ENCODE assay signal across 8 cellular contexts in genomic region chr9:120892177-120892747, GRCh38. TPM values are rescaled to one million over a fixed set of nuclear protein-coding genes. Genes with fewer than 3 reads are reported as not detected.
DNase-seq lines count a peak whose midpoint lies in the region; ATAC-seq, FAIRE-seq and TF ChIP-seq lines count a peak whose summit lies in the region.

No MANE protein-coding gene starts in this region.

- intact Hi-C loops in CD8-positive, alpha-beta T cell (cut with DNase I, micrococcal nuclease), result loop anchor here (1.0 to 5.0 kb wide), 5 partner anchors 11 to 44 kb away; partner anchors contain the start of genes PHF19 (in 1 of the 2) and TRAF1 (in 1 of the 2)
- intact Hi-C loops in colonic mucosa (cut with DNase I) (no loop called here), PC-9 (cut with micrococcal nuclease; ENCODE audit: unreplicated experiment) (no loop called here), kidney (cut with DNase I) (no loop called here)

- peak; percentile 37 for ATAC-seq in CD8-positive, alpha-beta T cell
- ATAC-seq in GM19397 (IDR thresholded peaks at IDR 0.05; ENCODE audit: unreplicated experiment) (peak; percentile 34), HG03378 (IDR thresholded peaks at IDR 0.05; ENCODE audit: unreplicated experiment) (peak; percentile 41)

- H3K4me3 ChIP-seq in CD8-positive, alpha-beta T cell (ENCODE audit: low read depth, low read length), result no peak overlapping the region
- H3K4me3 ChIP-seq in colonic mucosa, result no peak overlapping the region
- no peak overlapping the region for H3K4me3 ChIP-seq in PC-9
- H3K4me3 ChIP-seq in kidney (ENCODE audit: low read length in 2 of 2), result no peak overlapping the region

- POLR2A ChIA-PET in CD8-positive, alpha-beta T cell (lab: Charles Lee), result interaction anchor here (1.0 to 38.7 kb wide), 7 partner anchors 8 to 50 kb away, joined by 3 to 1009 read pairs (median 5); partner anchors contain the start of genes PHF19, PSMD5 and TRAF1
- POLR2A ChIA-PET in GM10248 (lab: Yijun Ruan, JAX) (interaction anchor here (0.6 to 1.2 kb wide), 4 partner anchors 10 to 181 kb away, joined by 3 read pairs; no protein-coding TSS in a partner anchor), PC-9 (lab: Charles Lee; ENCODE audit: unreplicated experiment) (no interaction called here)

- H3K27ac Mint-ChIP-seq in CD8-positive, alpha-beta T cell, result peak overlapping the region; percentile 99

- no peaks in the 10 kb centered on the region for H3K27me3 Mint-ChIP-seq in CD8-positive, alpha-beta T cell (ENCODE audit: low read depth)

- H2AFZ ChIP-seq in PC-9, result no peak overlapping the region

- H3K4me2 ChIP-seq in PC-9, result no peak overlapping the region

- H3K36me3 ChIP-seq in CD8-positive, alpha-beta T cell (ENCODE audit: insufficient read depth, low read length), result no peaks in the 10 kb centered on the region
- H3K36me3 ChIP-seq in colonic mucosa (no peaks in the 10 kb centered on the region), PC-9 (ENCODE audit: low read depth) (no peaks in the 10 kb centered on the region), kidney (ENCODE audit: control insufficient read depth in 1 of 2, insufficient read depth in 2 of 2, low read length in 2 of 2) (no peaks in the 10 kb centered on the region)

- no TSS peak for BruUV-seq in PC-9 (replicated peaks; lab: Mats Ljungman, UMichigan)

- H3K9me2 ChIP-seq in PC-9 (ENCODE audit: insufficient read depth), result no peaks in the 10 kb centered on the region

- peaks cover 67% of the 10 kb centered on the region for H3K4me1 Mint-ChIP-seq in CD8-positive, alpha-beta T cell (ENCODE audit: low read depth)

- H3K79me2 ChIP-seq in PC-9 (ENCODE audit: low read depth), result no peaks in the 10 kb centered on the region

- no peaks in the 10 kb centered on the region for H3K9me3 ChIP-seq in CD8-positive, alpha-beta T cell (ENCODE audit: low read length)
- H3K9me3 ChIP-seq in colonic mucosa (no peaks in the 10 kb centered on the region), PC-9 (ENCODE audit: insufficient read depth, low read depth) (no peaks in the 10 kb centered on the region), kidney (ENCODE audit: control insufficient read depth in 1 of 2, low read length in 2 of 2) (no peaks in the 10 kb centered on the region)

- DNase-seq in CD8-positive, alpha-beta T cell, result peak in 2 of 7 experiments; percentile 49 to 68
- DNase-seq in colonic mucosa (no peak), GM10248 (ENCODE audit: extremely low spot score) (no peak), PC-9 (no peak), kidney (no peak), pons (ENCODE audit: low spot score) (no peak)

- FAIRE-seq in kidney (lab: Jason Lieb, UNC), result no peak

- peaks cover 76% of the 10 kb centered on the region for H3K4me1 ChIP-seq in CD8-positive, alpha-beta T cell (ENCODE audit: insufficient read depth, low read length)
- H3K4me1 ChIP-seq in colonic mucosa, result peaks cover 4% of the 10 kb centered on the region
- H3K4me1 ChIP-seq in PC-9 (replicated peaks; ENCODE audit: insufficient read depth), result peaks cover 10% of the 10 kb centered on the region
- H3K4me1 ChIP-seq in kidney (ENCODE audit: control insufficient read depth in 1 of 2, insufficient read depth in 1 of 2, low read depth in 1 of 2, low read length in 2 of 2), result no peaks in the 10 kb centered on the region

- TF ChIP-seq CTCF in CD8-positive, alpha-beta T cell (IDR thresholded peaks at IDR 0.05), result no peak
- TF ChIP-seq CTCF in colonic mucosa (IDR thresholded peaks at IDR 0.05), result no peak
- TF ChIP-seq CTCF in GM10248 (IDR thresholded peaks at IDR 0.05; ENCODE audit: control extremely low read depth, extremely low read depth, low read depth, missing control alignments), result no peak
- no peak for TF ChIP-seq CTCF in PC-9 (conservative IDR thresholded peaks at IDR 0.05)
- TF ChIP-seq CTCF in kidney (IDR thresholded peaks at IDR 0.05; ENCODE audit: borderline replicate concordance, extremely low read depth, insufficient read depth), result no peak

- no peaks in the 10 kb centered on the region for H3K27me3 ChIP-seq in CD8-positive, alpha-beta T cell (ENCODE audit: insufficient read depth, low read length)
- H3K27me3 ChIP-seq in colonic mucosa (no peaks in the 10 kb centered on the region), PC-9 (ENCODE audit: insufficient read depth, low read depth) (no peaks in the 10 kb centered on the region)

- peak overlapping the region; percentile 20 for H3K4me3 Mint-ChIP-seq in CD8-positive, alpha-beta T cell

- CTCF ChIA-PET in CD8-positive, alpha-beta T cell (lab: Charles Lee), result interaction anchor here (1.0 to 7.3 kb wide), 11 partner anchors 11 to 46 kb away, joined by 3 to 39 read pairs (median 6); no protein-coding TSS in a partner anchor
- CTCF ChIA-PET in GM10248 (lab: Yijun Ruan, JAX) (interaction anchor here (0.9 to 1.7 kb wide), 3 partner anchors 8 to 45 kb away, joined by 3 read pairs; no protein-coding TSS in a partner anchor), PC-9 (lab: Charles Lee) (no interaction called here)

- no peaks in the 10 kb centered on the region for H4K20me1 ChIP-seq in PC-9 (ENCODE audit: insufficient read depth)

- no peaks in the 10 kb centered on the region for H3K9me3 Mint-ChIP-seq in CD8-positive, alpha-beta T cell

- peak overlapping the region; percentile 68 for H3K27ac ChIP-seq in CD8-positive, alpha-beta T cell (ENCODE audit: low read depth, low read length)
- H3K27ac ChIP-seq in colonic mucosa (peak overlapping the region; percentile 17), PC-9 (no peak overlapping the region), kidney (ENCODE audit: low read depth in 2 of 2, low read length in 2 of 2) (peak overlapping the region in 1 of 2 donors; percentile 27)

- no peaks in the 10 kb centered on the region for H3K36me3 Mint-ChIP-seq in CD8-positive, alpha-beta T cell

- H3K9ac ChIP-seq in colonic mucosa (ENCODE audit: low read depth in 2 of 2, low read length in 2 of 2) (no peak overlapping the region), kidney (ENCODE audit: low read length in 2 of 2) (no peak overlapping the region)

- H3F3A ChIP-seq in PC-9 (ENCODE audit: insufficient read depth, low read depth), result peaks cover 20% of the 10 kb centered on the region; the same call in 1 of the 2 replicates

RNA-seq across cellular contexts. Expression of gene PHF19, which starts 15.3 kb away (rescaled TPM):
- 10 to 100 TPM; 47.3 to 48.5 TPM for total RNA-seq in CD8-positive, alpha-beta T cell
- total RNA-seq in colonic mucosa, result 10 to 100 TPM; 23.8 to 50.3 TPM
- 66.4 and 72.9 TPM in 2 replicates for total RNA-seq in PC-9 (2021)
- total RNA-seq in kidney, result 17.4 TPM
- 6.9 TPM for polyA plus RNA-seq in kidney (ENCODE audit: insufficient read depth, low read depth, low replicate concordance)

RNA-seq across cellular contexts. Expression of gene TRAF1, which starts 34.3 kb away (rescaled TPM):
- 10 to 100 TPM; 61.2 to 61.7 TPM for total RNA-seq in CD8-positive, alpha-beta T cell
- total RNA-seq in colonic mucosa (1 to 10 TPM; 1.5 to 3.1 TPM), PC-9 (2021) (2.7 and 2.9 TPM in 2 replicates), kidney (10.9 TPM)
- polyA plus RNA-seq in kidney (ENCODE audit: insufficient read depth, low read depth, low replicate concordance), result 3.1 TPM

RNA-seq across cellular contexts. Expression of gene PSMD5, which starts 49.5 kb away (rescaled TPM):
- 10 to 100 TPM; 38.5 to 58.2 TPM for total RNA-seq in CD8-positive, alpha-beta T cell
- total RNA-seq in colonic mucosa (10 to 100 TPM; 33.2 to 60.2 TPM), PC-9 (2021) (86.4 and 96.2 TPM in 2 replicates), kidney (38.3 TPM)
- polyA plus RNA-seq in kidney (ENCODE audit: insufficient read depth, low read depth, low replicate concordance), result 17.1 TPM

Comparison
In these comparisons a context has a peak if more than half of its experiments do, and no peak if none do; other contexts are left out.
1. intact Hi-C loops: an anchor here in CD8-positive, alpha-beta T cell (1.0 to 5.0 kb wide); none called in colonic mucosa, PC-9 and kidney.